ENCODE assay signal across 8 cellular contexts in the genomic region with DNA sequence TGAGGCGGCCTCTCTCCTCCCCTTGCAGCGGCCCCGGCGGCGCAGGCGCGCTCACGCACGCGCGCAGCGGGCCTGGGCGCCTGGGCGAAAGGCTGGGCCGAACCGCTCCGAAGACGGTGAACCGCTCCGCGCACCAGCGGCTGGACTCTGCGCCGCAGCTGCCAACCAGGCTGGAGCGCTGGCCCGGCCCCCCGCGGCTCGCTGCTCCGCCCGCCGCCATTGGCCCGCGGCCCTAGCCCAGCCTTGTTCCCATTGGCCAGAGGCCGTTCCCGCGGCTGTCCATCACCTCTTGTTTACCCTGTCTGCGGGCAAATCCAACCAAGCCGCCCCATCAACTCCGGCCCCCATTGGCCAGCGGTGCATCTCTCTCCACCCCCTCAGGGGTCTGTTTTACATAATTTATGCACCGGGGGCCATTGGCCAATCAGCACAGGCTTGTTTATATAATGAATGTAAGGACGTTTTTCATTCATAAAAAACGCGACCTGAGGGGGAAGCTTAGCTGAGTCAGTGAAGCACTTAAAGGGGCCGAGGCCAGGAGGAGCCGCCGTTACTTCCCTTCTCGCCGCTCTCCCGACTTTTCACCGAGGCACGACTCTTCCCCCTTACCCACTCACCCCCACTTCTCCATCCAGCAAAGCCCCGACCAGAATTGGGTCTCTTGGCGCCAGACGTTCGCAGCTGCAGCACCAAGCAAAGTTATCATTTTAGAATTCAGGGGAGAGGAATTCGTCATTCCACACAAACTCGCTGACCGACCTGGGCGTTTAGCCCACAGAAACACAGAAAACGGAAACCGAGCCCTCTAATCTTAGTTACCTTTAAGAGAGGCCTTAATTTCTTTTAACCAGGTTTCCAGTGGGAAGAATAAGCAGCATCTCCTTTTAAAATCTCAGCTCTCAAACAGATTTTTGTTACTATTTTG. TPM values are rescaled to one million over a fixed set of nuclear protein-coding genes. Genes with fewer than 3 reads are reported as not detected.
A peak's percentile ranks its signal among the peaks of the same experiment; 100 is the strongest.
DNase-seq lines count a peak whose midpoint lies in the region; ATAC-seq and TF ChIP-seq lines count a peak whose summit lies in the region.

A gene (minus strand): TSS at position 149 of the 925 bp plus-strand sequence. CDS start 3,221 bp downstream, outside the sequence.

- 0% methylated on average over 28 of the region's 63 CpGs for WGBS in suprapubic skin

- DNase-seq in GM10248 (ENCODE audit: extremely low spot score): peak; percentile 98
- peak; percentile 99 for DNase-seq in NCI-H1092 treated with DMSO at 0.1 percent for 48 hours (lab: John Stamatoyannopoulos, UW)
- peak; percentile 95 for DNase-seq in activated naive CD8-positive, alpha-beta T cell treated with anti-CD3 and anti-CD28 coated beads for 36 hours
- DNase-seq in glomerular endothelial cell (ENCODE audit: extremely low read depth, low read depth, low spot score): peak; percentile 93
- peak; percentile 90 to 100 (median 99) for DNase-seq in nucleus accumbens (lab: John Stamatoyannopoulos, UW)
- DNase-seq in suprapubic skin (ENCODE audit: low spot score in 2 of 2): peak; percentile 99 to 100

- H3K27ac ChIP-seq in suprapubic skin: peak within 1 kb of the TSS; percentile 87

- peaks cover 38% of the 10 kb centered on the region for H3K4me1 ChIP-seq in suprapubic skin

- peaks cover 33% of the 10 kb centered on the region for H3K4me1 Mint-ChIP-seq in activated naive CD8-positive, alpha-beta T cell treated with anti-CD3 and anti-CD28 coated beads for 36 hours

- H3K4me3 Mint-ChIP-seq in activated naive CD8-positive, alpha-beta T cell treated with anti-CD3 and anti-CD28 coated beads for 36 hours: peak within 1 kb of the TSS; percentile 86

- no peaks in the 10 kb centered on the region for H3K27me3 ChIP-seq in suprapubic skin

- ATAC-seq in HG02610 (IDR thresholded peaks at IDR 0.05; ENCODE audit: unreplicated experiment) (peak; percentile 95), SK-N-SH treated with all-trans-retinoic acid at 6 μM for 48 hours (peak; percentile 88)

- H3K27ac Mint-ChIP-seq in activated naive CD8-positive, alpha-beta T cell treated with anti-CD3 and anti-CD28 coated beads for 36 hours: peak within 1 kb of the TSS; percentile 66

- TF ChIP-seq POLR2A in suprapubic skin (IDR thresholded peaks at IDR 0.05): peak in 1 of 2 donors; percentile 73

- peaks cover 91% of the 10 kb centered on the region for H3K27me3 Mint-ChIP-seq in activated naive CD8-positive, alpha-beta T cell treated with anti-CD3 and anti-CD28 coated beads for 36 hours

- CTCF ChIA-PET in GM10248 (lab: Yijun Ruan, JAX): interaction anchor here (0.6 to 1.5 kb wide), 7 partner anchors 9 to 431 kb away, joined by 3 to 6 read pairs (median 3); no protein-coding TSS in a partner anchor

- H3K9me3 ChIP-seq in suprapubic skin: no peaks in the 10 kb centered on the region

- POLR2A ChIA-PET in GM10248 (lab: Yijun Ruan, JAX): interaction anchor here (1.6 kb wide), 1 partner anchor 461 kb away, joined by 3 read pairs; a partner anchor contains a TSS

- no peaks in the 10 kb centered on the region for H3K36me3 Mint-ChIP-seq in activated naive CD8-positive, alpha-beta T cell treated with anti-CD3 and anti-CD28 coated beads for 36 hours

- H3K4me3 ChIP-seq in suprapubic skin: peak within 1 kb of the TSS; percentile 73

- TF ChIP-seq CTCF in GM10248 (IDR thresholded peaks at IDR 0.05; ENCODE audit: control extremely low read depth, extremely low read depth, low read depth, missing control alignments) (no peak), suprapubic skin (IDR thresholded peaks at IDR 0.05) (no peak)

- no peaks in the 10 kb centered on the region for H3K9me3 Mint-ChIP-seq in activated naive CD8-positive, alpha-beta T cell treated with anti-CD3 and anti-CD28 coated beads for 36 hours

- no peaks in the 10 kb centered on the region for H3K36me3 ChIP-seq in suprapubic skin

- no peak for TF ChIP-seq EP300 in suprapubic skin (IDR thresholded peaks at IDR 0.05)

TF ChIP-seq in SK-N-SH treated with all-trans-retinoic acid at 6 μM for 48 hours, 23 proteins besides CTCF, POLR2A, EP300 and RAD21:
- TF ChIP-seq, protein P1, sequence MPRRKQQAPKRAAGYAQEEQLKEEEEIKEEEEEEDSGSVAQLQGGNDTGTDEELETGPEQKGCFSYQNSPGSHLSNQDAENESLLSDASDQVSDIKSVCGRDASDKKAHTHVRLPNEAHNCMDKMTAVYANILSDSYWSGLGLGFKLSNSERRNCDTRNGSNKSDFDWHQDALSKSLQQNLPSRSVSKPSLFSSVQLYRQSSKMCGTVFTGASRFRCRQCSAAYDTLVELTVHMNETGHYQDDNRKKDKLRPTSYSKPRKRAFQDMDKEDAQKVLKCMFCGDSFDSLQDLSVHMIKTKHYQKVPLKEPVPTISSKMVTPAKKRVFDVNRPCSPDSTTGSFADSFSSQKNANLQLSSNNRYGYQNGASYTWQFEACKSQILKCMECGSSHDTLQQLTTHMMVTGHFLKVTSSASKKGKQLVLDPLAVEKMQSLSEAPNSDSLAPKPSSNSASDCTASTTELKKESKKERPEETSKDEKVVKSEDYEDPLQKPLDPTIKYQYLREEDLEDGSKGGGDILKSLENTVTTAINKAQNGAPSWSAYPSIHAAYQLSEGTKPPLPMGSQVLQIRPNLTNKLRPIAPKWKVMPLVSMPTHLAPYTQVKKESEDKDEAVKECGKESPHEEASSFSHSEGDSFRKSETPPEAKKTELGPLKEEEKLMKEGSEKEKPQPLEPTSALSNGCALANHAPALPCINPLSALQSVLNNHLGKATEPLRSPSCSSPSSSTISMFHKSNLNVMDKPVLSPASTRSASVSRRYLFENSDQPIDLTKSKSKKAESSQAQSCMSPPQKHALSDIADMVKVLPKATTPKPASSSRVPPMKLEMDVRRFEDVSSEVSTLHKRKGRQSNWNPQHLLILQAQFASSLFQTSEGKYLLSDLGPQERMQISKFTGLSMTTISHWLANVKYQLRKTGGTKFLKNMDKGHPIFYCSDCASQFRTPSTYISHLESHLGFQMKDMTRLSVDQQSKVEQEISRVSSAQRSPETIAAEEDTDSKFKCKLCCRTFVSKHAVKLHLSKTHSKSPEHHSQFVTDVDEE (CRISPR knock-in tag; IDR thresholded peaks at IDR 0.05): no peak
- 0 out of 2 replicates have a peak, but pooled peaks have one; percentile 30 for TF ChIP-seq GLIS3 (CRISPR knock-in tag; IDR thresholded peaks at IDR 0.05)

RNA-seq across cellular contexts. Expression of the gene that starts here (rescaled TPM):
- total RNA-seq in activated naive CD8-positive, alpha-beta T cell treated with anti-CD3 and anti-CD28 coated beads for 36 hours: 1 to 10 TPM; 1.0 to 1.2 TPM
- 20.4 and 25.9 TPM in 2 replicates for total RNA-seq in glomerular endothelial cell
- 10 to 100 TPM; 11.2 to 28.6 (median 16.7) TPM for total RNA-seq in suprapubic skin

Comparison
In these comparisons a context has a peak if more than half of its experiments do, and no peak if none do; other contexts are left out.
1. Peak in every context shown above with its lines: DNase-seq, ATAC-seq, H3K4me3 ChIP-seq and H3K27ac ChIP-seq.